28 cellular contexts compared by ENCODE assay signal in genomic region chr6:158418501-158418900, GRCh38.
A peak's percentile ranks its signal among the peaks of the same experiment; 100 is the strongest.
DNase-seq lines count a peak whose midpoint lies in the region; ATAC-seq and TF ChIP-seq lines count a peak whose summit lies in the region.
"Had no signal": no experiment of that assay in that cellular context is flagged by ENCODE, and none has a peak within 500 bp of the region (broad histone marks: within the 10 kb centered on the region; RNA-seq: fewer than 3 reads in every experiment).

No MANE protein-coding gene starts in this region.

- WGBS in trophoblast cell (ENCODE audit: extremely low coverage, insufficient coverage, insufficient read length) = no CpG with 5 or more reads among the region's 2 CpGs

- no peak for TF ChIP-seq CTCF in PC-3 (conservative IDR thresholded peaks at IDR 0.05; ENCODE audit: low read depth, low read length)
- TF ChIP-seq CTCF in dorsolateral prefrontal cortex (IDR thresholded peaks at IDR 0.05 in 54 of 56, conservative IDR thresholded peaks at IDR 0.05 in 2 of 56; ENCODE audit: low read depth in 1 of 56, partially characterized antibody in 56 of 56) = no peak
- no peak for TF ChIP-seq CTCF in chondrocyte (IDR thresholded peaks at IDR 0.05)
- no peak for TF ChIP-seq CTCF in WTC11 (IDR thresholded peaks at IDR 0.05)

- H3K4me1 Mint-ChIP-seq in chondrocyte (ENCODE audit: low read depth) (peaks cover 18% of the 10 kb centered on the region), WTC11 (peaks cover 11% of the 10 kb centered on the region)
- H3K4me1 Mint-ChIP-seq: activated CD4-positive, alpha-beta memory T cell treated with anti-CD3 and anti-CD28 coated beads, Interleukin-2, amount 10 ng/mL, durations not matched to agents 7 days and 5 days; activated naive CD8-positive, alpha-beta T cell treated with anti-CD3 and anti-CD28 coated beads for 36 hours; nephron progenitor cell had no signal

- no peak overlapping the region for H2BK120ac ChIP-seq in trophoblast cell (ENCODE audit: insufficient read depth, low read length, poor library complexity)

- no peak overlapping the region for H2BK5ac ChIP-seq in trophoblast cell (ENCODE audit: low read depth, low read length, poor library complexity)

- CTCF ChIA-PET in PC-3 (lab: Charles Lee) (no interaction called here), WTC11 (lab: Charles Lee) (interaction anchor here (0.6 kb wide), 1 partner anchor 26 kb away, joined by 6 read pairs; no protein-coding TSS in a partner anchor)

- H3K9me3 Mint-ChIP-seq in chondrocyte (ENCODE audit: low read depth) (peaks cover 2% of the 10 kb centered on the region), WTC11 (peaks cover 22% of the 10 kb centered on the region)
- H3K9me3 Mint-ChIP-seq: HFFc6; stimulated activated naive CD8-positive, alpha-beta T cell treated with anti-CD3 and anti-CD28 coated beads, Interleukin-15, Interleukin-2, amounts not matched to agents 100 ng/mL and 50 ng/mL, for 24 hours had no signal

- peak overlapping the region; percentile 11 for H4K91ac ChIP-seq in trophoblast cell (ENCODE audit: low read depth, low read length)

- peak overlapping the region; percentile 93; the same call in 1 of the 2 replicates for H3K27ac ChIP-seq in PC-3 (ENCODE audit: low read length)
- peak overlapping the region in 58 of 59 donors; percentile 21 to 98 (median 91) for H3K27ac ChIP-seq in dorsolateral prefrontal cortex
- H3K27ac ChIP-seq in trophoblast cell (ENCODE audit: low read depth, low read length) = no peak overlapping the region
- H3K27ac ChIP-seq: coronary artery, KMS-11, ovary, right atrium auricular region, tibial nerve had no signal

- H3K4me3 ChIP-seq in PC-3 (ENCODE audit: low read length) = no peak overlapping the region
- H3K4me3 ChIP-seq in dorsolateral prefrontal cortex = no peak overlapping the region
- no peak overlapping the region for H3K4me3 ChIP-seq in trophoblast cell (ENCODE audit: low read depth, low read length)
- H3K4me3 ChIP-seq: coronary artery, lung, ovary, right atrium auricular region, tibial nerve had no signal

- no peaks in the 10 kb centered on the region for H4K20me1 ChIP-seq in PC-3 (ENCODE audit: low read length)

- no peak overlapping the region for H2AK5ac ChIP-seq in trophoblast cell (ENCODE audit: low read length)

- ATAC-seq in PC-3 = no peak
- ATAC-seq in HG02642 (IDR thresholded peaks at IDR 0.05; ENCODE audit: poor library complexity, unreplicated experiment) = no peak
- ATAC-seq in WTC11 = no peak
- ATAC-seq: Right ventricle myocardium inferior had no signal

- H2AFZ ChIP-seq in PC-3 (ENCODE audit: low read length) (no peak overlapping the region), trophoblast cell (ENCODE audit: insufficient read depth, low read length, poor library complexity) (no peak overlapping the region)

- no peak overlapping the region for H3K9ac ChIP-seq in PC-3 (ENCODE audit: low read length)
- H3K9ac ChIP-seq in trophoblast cell (ENCODE audit: low read length) = no peak overlapping the region
- H3K9ac ChIP-seq: KMS-11 had no signal

- peak; percentile 21 for DNase-seq in M059J (ENCODE audit: low read depth)
- no peak for DNase-seq in PC-3
- no peak for DNase-seq in dorsolateral prefrontal cortex
- DNase-seq in trophoblast cell = peak; percentile 58 to 80
- no peak for DNase-seq in Ammon's horn (ENCODE audit: low spot score)
- no peak for DNase-seq in chondrocyte (ENCODE audit: low spot score)
- no peak for DNase-seq in WTC11 (ENCODE audit: low spot score)
- DNase-seq: activated CD4-positive, alpha-beta memory T cell treated with anti-CD3 and anti-CD28 coated beads, Interleukin-2, amount 10 ng/mL, durations not matched to agents 7 days and 5 days; activated effector memory CD4-positive, alpha-beta T cell treated with Interleukin-2 at 50 U/mL for 16 hours; activated naive CD8-positive, alpha-beta T cell treated with anti-CD3 and anti-CD28 coated beads for 36 hours; CD4-positive, CD25-positive, alpha-beta regulatory T cell; NCI-H1092 treated with DMSO at 0.1 percent for 48 hours; NCI-H2081; NCI-H345; NCI-H774; nephron progenitor cell; ovary; stimulated activated CD4-positive, alpha-beta T cell treated with anti-CD3 and anti-CD28 coated beads, Interleukin-12 subunit alpha, Interleukin-12 subunit beta, amount 100 ng/mL, for 4 hours; SW 1271 had no signal

- no peak overlapping the region for H3K4ac ChIP-seq in trophoblast cell (ENCODE audit: low read depth, low read length)

- no peak overlapping the region for H3K27ac Mint-ChIP-seq in chondrocyte (ENCODE audit: unreplicated experiment)
- no peak overlapping the region for H3K27ac Mint-ChIP-seq in WTC11
- H3K27ac Mint-ChIP-seq: activated CD4-positive, alpha-beta memory T cell treated with anti-CD3 and anti-CD28 coated beads, Interleukin-2, amount 10 ng/mL, durations not matched to agents 7 days and 5 days; activated naive CD8-positive, alpha-beta T cell treated with anti-CD3 and anti-CD28 coated beads for 36 hours; CD4-positive, CD25-positive, alpha-beta regulatory T cell; nephron progenitor cell; stimulated activated naive CD8-positive, alpha-beta T cell treated with anti-CD3 and anti-CD28 coated beads, Interleukin-15, Interleukin-2, amounts not matched to agents 100 ng/mL and 50 ng/mL, for 24 hours had no signal

- H3K36me3 Mint-ChIP-seq in chondrocyte (ENCODE audit: low read depth) (peaks cover 3% of the 10 kb centered on the region), WTC11 (peaks cover 15% of the 10 kb centered on the region)

- no peaks in the 10 kb centered on the region for H3K9me3 ChIP-seq in PC-3 (ENCODE audit: low read length)
- peaks cover 3% of the 10 kb centered on the region for H3K9me3 ChIP-seq in trophoblast cell (ENCODE audit: insufficient read depth, low read depth, low read length)
- H3K9me3 ChIP-seq: ovary, right atrium auricular region had no signal

- H3K79me2 ChIP-seq in PC-3 (ENCODE audit: low read length) = no peaks in the 10 kb centered on the region
- no peaks in the 10 kb centered on the region for H3K79me2 ChIP-seq in trophoblast cell (ENCODE audit: control insufficient read depth, insufficient read depth, low read length, poor library complexity)

- H3K23ac ChIP-seq in trophoblast cell (ENCODE audit: low read length) = no peak overlapping the region

- no peaks in the 10 kb centered on the region for H3K79me1 ChIP-seq in trophoblast cell (ENCODE audit: low read length)

- POLR2A ChIA-PET in PC-3 (lab: Charles Lee; ENCODE audit: unreplicated experiment) (no interaction called here), WTC11 (lab: Charles Lee) (no interaction called here)

- intact Hi-C loops in PC-3 (cut with micrococcal nuclease) (loop anchor here (5.0 kb wide), 1 partner anchor 176 kb away; no protein-coding TSS in a partner anchor), dorsolateral prefrontal cortex (cut with DNase I) (loop anchor here in 1 of 2 donors (10.0 kb wide), 1 partner anchor 134 kb away; no protein-coding TSS in a partner anchor)

- no TSS peak for BruUV-seq in PC-3 (replicated peaks; lab: Mats Ljungman, UMichigan)

- peaks cover 6% of the 10 kb centered on the region for H3F3A ChIP-seq in PC-3 (ENCODE audit: low read length, unreplicated experiment)

- H3K27me3 Mint-ChIP-seq in chondrocyte (ENCODE audit: low read depth) = no peaks in the 10 kb centered on the region
- H3K27me3 Mint-ChIP-seq in WTC11 (ENCODE audit: low read depth) = no peaks in the 10 kb centered on the region
- H3K27me3 Mint-ChIP-seq: activated CD4-positive, alpha-beta memory T cell treated with anti-CD3 and anti-CD28 coated beads, Interleukin-2, amount 10 ng/mL, durations not matched to agents 7 days and 5 days; activated naive CD8-positive, alpha-beta T cell treated with anti-CD3 and anti-CD28 coated beads for 36 hours; CD4-positive, CD25-positive, alpha-beta regulatory T cell; stimulated activated naive CD8-positive, alpha-beta T cell treated with anti-CD3 and anti-CD28 coated beads, Interleukin-15, Interleukin-2, amounts not matched to agents 100 ng/mL and 50 ng/mL, for 24 hours had no signal

- H3K4me2 ChIP-seq in PC-3 (ENCODE audit: low read length) = no peak overlapping the region
- H3K4me2 ChIP-seq in trophoblast cell (ENCODE audit: low read length) = no peak overlapping the region
- H3K4me2 ChIP-seq: KMS-11 had no signal

- H4K8ac ChIP-seq in trophoblast cell (ENCODE audit: low read depth, low read length) = no peak overlapping the region

- H3K4me1 ChIP-seq in PC-3 (ENCODE audit: insufficient read depth, low read length) = peaks cover 25% of the 10 kb centered on the region
- H3K4me1 ChIP-seq in trophoblast cell (ENCODE audit: control insufficient read depth in 1 of 2, insufficient read depth in 2 of 2, low read length in 2 of 2) = no peaks in the 10 kb centered on the region
- H3K4me1 ChIP-seq: right atrium auricular region had no signal

- H3K4me3 Mint-ChIP-seq in chondrocyte (ENCODE audit: unreplicated experiment) (no peak overlapping the region), WTC11 (no peak overlapping the region)
- H3K4me3 Mint-ChIP-seq: activated CD4-positive, alpha-beta memory T cell treated with anti-CD3 and anti-CD28 coated beads, Interleukin-2, amount 10 ng/mL, durations not matched to agents 7 days and 5 days; activated naive CD8-positive, alpha-beta T cell treated with anti-CD3 and anti-CD28 coated beads for 36 hours; CD4-positive, CD25-positive, alpha-beta regulatory T cell; nephron progenitor cell; stimulated activated naive CD8-positive, alpha-beta T cell treated with anti-CD3 and anti-CD28 coated beads, Interleukin-15, Interleukin-2, amounts not matched to agents 100 ng/mL and 50 ng/mL, for 24 hours had no signal

- H2BK12ac ChIP-seq in trophoblast cell (ENCODE audit: low read length) = no peak overlapping the region

- H3K27me3 ChIP-seq in PC-3 (ENCODE audit: low read length) = no peaks in the 10 kb centered on the region
- H3K27me3 ChIP-seq in dorsolateral prefrontal cortex = no peaks in the 10 kb centered on the region
- no peaks in the 10 kb centered on the region for H3K27me3 ChIP-seq in trophoblast cell (ENCODE audit: insufficient read depth, low read length)
- H3K27me3 ChIP-seq: right atrium auricular region, tibial nerve had no signal

- H4K12ac ChIP-seq in trophoblast cell (ENCODE audit: low read depth, low read length) = no peak overlapping the region

- no peaks in the 10 kb centered on the region for H3K9me2 ChIP-seq in PC-3 (replicated peaks; ENCODE audit: low read length)

- no peak overlapping the region for H3K14ac ChIP-seq in trophoblast cell (ENCODE audit: low read length)

- H3K18ac ChIP-seq in trophoblast cell (ENCODE audit: low read length) = no peak overlapping the region

- H3K36me3 ChIP-seq in PC-3 (ENCODE audit: low read depth, low read length) (peaks cover 3% of the 10 kb centered on the region; the same call in 1 of the 2 replicates), trophoblast cell (ENCODE audit: control insufficient read depth in 1 of 2, insufficient read depth in 2 of 2, low read length in 2 of 2) (peaks cover 5% of the 10 kb centered on the region in 2 experiments)
- H3K36me3 ChIP-seq: ovary had no signal

TF ChIP-seq in WTC11, 78 proteins besides CTCF, POLR2A, EP300 and RAD21 (continues in another document):
- no peak for TF ChIP-seq SP1 (CRISPR knock-in tag; conservative IDR thresholded peaks at IDR 0.05)

Comparison
In these comparisons a context has a peak if more than half of its experiments do, and no peak if none do; other contexts are left out.
1. DNase-seq: peak in M059J (single experiment) and trophoblast cell (2 of 2); none in PC-3 (single experiment), dorsolateral prefrontal cortex (0 of 10), Ammon's horn (single experiment), chondrocyte (single experiment) and WTC11 (single experiment).